21 cellular contexts compared by ENCODE assay signal in the genomic region with DNA sequence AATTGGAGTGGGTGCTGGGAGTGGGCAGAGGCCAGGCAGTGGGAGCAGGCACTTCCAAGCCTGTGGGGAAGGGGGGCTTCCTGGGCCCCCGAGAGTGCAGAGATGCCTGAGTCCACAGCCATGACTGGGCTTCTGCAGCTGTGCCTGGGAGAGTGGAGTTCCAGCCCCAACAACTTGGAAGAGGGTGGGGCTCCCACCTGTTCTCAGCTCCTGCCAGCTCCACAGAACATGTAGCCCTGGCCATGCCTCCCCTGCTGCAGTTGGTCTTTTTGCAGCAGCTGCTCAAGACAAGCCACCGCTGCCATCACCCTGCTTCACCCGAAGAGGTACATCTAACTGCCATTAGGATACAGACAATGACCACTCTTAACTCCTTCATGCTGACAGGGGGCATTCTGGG.
DNase-seq lines count a peak whose midpoint lies in the region; ATAC-seq and TF ChIP-seq lines count a peak whose summit lies in the region.
"Had no signal": no experiment of that assay in that cellular context is flagged by ENCODE, and none has a peak within 500 bp of the region (broad histone marks: within the 10 kb centered on the region; RNA-seq: fewer than 3 reads in every experiment).

No MANE protein-coding gene starts in this region.

- peak; percentile 1 for DNase-seq in activated gamma-delta T cell (lab: John Stamatoyannopoulos, UW)
- no peak for DNase-seq in activated gamma-delta T cell treated with Interleukin-2 at 50 U/mL for 16 hours
- DNase-seq in myocyte (ENCODE audit: low read depth) = peak; percentile 2
- peak; percentile 55 for DNase-seq in posterior vena cava (ENCODE audit: low spot score)
- DNase-seq in COLO829 (ENCODE audit: low spot score) = no peak
- DNase-seq in mesothelial cell of epicardium (ENCODE audit: low spot score in 2 of 2, unreplicated experiment in 2 of 2) = no peak
- DNase-seq: AML-193; CD4-positive, alpha-beta T cell; CD8-positive, alpha-beta T cell; COR-L47; DMS 273 treated with DMSO at 0.1 percent for 48 hours; DMS153; DMS53; DMS79; DND-41; EL; GDM1 had no signal

- intact Hi-C loops in posterior vena cava (cut with DNase I) = no loop called here

- H3K27ac Mint-ChIP-seq in mesothelial cell of epicardium = no peak overlapping the region
- H3K27ac Mint-ChIP-seq: B cell; CD4-positive, alpha-beta T cell; CD8-positive, alpha-beta T cell had no signal

- H3K4me3 Mint-ChIP-seq in mesothelial cell of epicardium = no peak overlapping the region
- H3K4me3 Mint-ChIP-seq: B cell; CD4-positive, alpha-beta T cell; CD8-positive, alpha-beta T cell had no signal

- TF ChIP-seq CTCF in mesothelial cell of epicardium (IDR thresholded peaks at IDR 0.05; ENCODE audit: unreplicated experiment) = no peak

- ATAC-seq in HG02884 (IDR thresholded peaks at IDR 0.05; ENCODE audit: unreplicated experiment) = no peak
- ATAC-seq: A549; CD8-positive, alpha-beta T cell; GM12878 had no signal

- H3K9me3 Mint-ChIP-seq in mesothelial cell of epicardium = peaks cover 50% of the 10 kb centered on the region

- H3K4me1 Mint-ChIP-seq in mesothelial cell of epicardium = no peaks in the 10 kb centered on the region
- H3K4me1 Mint-ChIP-seq: B cell had no signal

- H3K27me3 Mint-ChIP-seq in mesothelial cell of epicardium (ENCODE audit: low read depth) = no peaks in the 10 kb centered on the region
- H3K27me3 Mint-ChIP-seq: B cell; CD4-positive, alpha-beta T cell had no signal

- no peaks in the 10 kb centered on the region for H3K36me3 Mint-ChIP-seq in mesothelial cell of epicardium
- H3K36me3 Mint-ChIP-seq: CD8-positive, alpha-beta T cell had no signal

Comparison
In these comparisons a context has a peak if more than half of its experiments do, and no peak if none do; other contexts are left out.
1. DNase-seq: peak in activated gamma-delta T cell (single experiment), myocyte (single experiment) and posterior vena cava (single experiment); none in activated gamma-delta T cell treated with Interleukin-2 at 50 U/mL for 16 hours (single experiment), COLO829 (single experiment) and mesothelial cell of epicardium (0 of 2).